8 cellular contexts compared by ENCODE assay signal in genomic region chr13:110409581-110409992, GRCh38.
DNase-seq lines count a peak whose midpoint lies in the region; ATAC-seq and TF ChIP-seq lines count a peak whose summit lies in the region.
"Had no signal": no experiment of that assay in that cellular context is flagged by ENCODE, and none has a peak within 500 bp of the region (broad histone marks: within the 10 kb centered on the region; RNA-seq: fewer than 3 reads in every experiment).

No MANE protein-coding gene starts in this region.

- H2BK120ac ChIP-seq in H9 (ENCODE audit: low read depth, low read length, poor library complexity, severe bottlenecking) = no peak overlapping the region

- H3K4me1 ChIP-seq in duodenal mucosa (ENCODE audit: control insufficient read depth in 1 of 2, insufficient read depth in 2 of 2, low read length in 2 of 2) (peaks cover 8 to 10% of the 10 kb centered on the region in 2 donors), mesodermal cell (ENCODE audit: control insufficient read depth, insufficient read depth, low read length, poor library complexity, severe bottlenecking) (peaks cover 85% of the 10 kb centered on the region), upper lobe of right lung (peaks cover 42% of the 10 kb centered on the region), BE2C (peaks cover 4% of the 10 kb centered on the region), H9 (ENCODE audit: insufficient read depth, low read length) (peaks cover 5% of the 10 kb centered on the region; the same call in 1 of the 2 replicates)

- H3K4me3 ChIP-seq in duodenal mucosa (ENCODE audit: low read depth in 1 of 2, low read length in 2 of 2) (no peak overlapping the region), mesodermal cell (ENCODE audit: extremely low read depth, insufficient read depth, low read length, poor library complexity, severe bottlenecking) (no peak overlapping the region), upper lobe of right lung (no peak overlapping the region), BE2C (ENCODE audit: low read depth, low read length) (no peak overlapping the region)

- H4K8ac ChIP-seq in H9 (replicated peaks; ENCODE audit: insufficient read length, low read depth, low read length) = no peak overlapping the region

- H2BK15ac ChIP-seq in H9 (ENCODE audit: low read depth, low read length) = no peak overlapping the region

- H2BK12ac ChIP-seq in H9 (ENCODE audit: insufficient read length, low read depth, low read length) = no peak overlapping the region

- no peak overlapping the region for H3K4me2 ChIP-seq in H9 (ENCODE audit: insufficient read depth, insufficient read length, low read length)

- H3K4ac ChIP-seq in H9 (ENCODE audit: low read depth, low read length) = no peak overlapping the region

- no peak overlapping the region for H3K27ac Mint-ChIP-seq in activated CD8-positive, alpha-beta T cell treated with anti-CD3 and anti-CD28 coated beads for 36 hours
- H3K27ac Mint-ChIP-seq in H9 = peak overlapping the region in 1 of 3 experiments; percentile 47; a peak in 1 of 7 replicates

- H3K4me1 Mint-ChIP-seq in activated CD8-positive, alpha-beta T cell treated with anti-CD3 and anti-CD28 coated beads for 36 hours (ENCODE audit: low read depth) = peaks cover 4% of the 10 kb centered on the region
- peaks cover 28 to 30% of the 10 kb centered on the region in 2 experiments for H3K4me1 Mint-ChIP-seq in H9

- POLR2A ChIA-PET in activated CD8-positive, alpha-beta T cell treated with anti-CD3 and anti-CD28 coated beads for 36 hours (lab: Charles Lee) = no interaction called here

- H3K79me1 ChIP-seq in H9 (ENCODE audit: insufficient read depth, low read depth, low read length, poor library complexity, severe bottlenecking) = no peaks in the 10 kb centered on the region

- H3K14ac ChIP-seq in H9 (ENCODE audit: insufficient read depth, low read length) = no peak overlapping the region

- no peaks in the 10 kb centered on the region for H3K79me2 ChIP-seq in H9 (ENCODE audit: insufficient read depth, low read length)

- H4K20me1 ChIP-seq in H9 (ENCODE audit: control insufficient read depth, insufficient read depth, insufficient read length) = no peaks in the 10 kb centered on the region

- H3K27ac ChIP-seq in duodenal mucosa (ENCODE audit: low read depth, low read length) (peak overlapping the region; percentile 53), mesodermal cell (ENCODE audit: low read depth, low read length, severe bottlenecking) (peak overlapping the region; percentile 92), upper lobe of right lung (peak overlapping the region; percentile 12), H9 (ENCODE audit: insufficient read length, low read depth, low read length) (no peak overlapping the region)

- no peaks in the 10 kb centered on the region for H3K36me3 ChIP-seq in duodenal mucosa (ENCODE audit: control insufficient read depth in 1 of 2, insufficient read depth in 2 of 2, low read length in 2 of 2)
- H3K36me3 ChIP-seq in mesodermal cell (ENCODE audit: control insufficient read depth, insufficient read depth, low read length) = peaks cover 44% of the 10 kb centered on the region
- H3K36me3 ChIP-seq in upper lobe of right lung = no peaks in the 10 kb centered on the region
- no peaks in the 10 kb centered on the region for H3K36me3 ChIP-seq in BE2C

- no peak overlapping the region for H2BK20ac ChIP-seq in H9 (ENCODE audit: low read depth, low read length, poor library complexity, severe bottlenecking)

- no peaks in the 10 kb centered on the region for H3K27me3 ChIP-seq in duodenal mucosa (ENCODE audit: control insufficient read depth in 1 of 2, insufficient read depth in 2 of 2, low read length in 2 of 2)
- no peaks in the 10 kb centered on the region for H3K27me3 ChIP-seq in upper lobe of right lung
- H3K27me3 ChIP-seq in BE2C = peaks cover 5% of the 10 kb centered on the region; the same call in 1 of the 2 replicates
- H3K27me3 ChIP-seq in H9 (ENCODE audit: insufficient read depth, low read length) = no peaks in the 10 kb centered on the region

- no peak overlapping the region for H3K18ac ChIP-seq in H9 (ENCODE audit: insufficient read length, low read depth, low read length)

- H3K9me3 ChIP-seq in duodenal mucosa (ENCODE audit: control insufficient read depth in 1 of 2, low read length in 2 of 2) = no peaks in the 10 kb centered on the region
- H3K9me3 ChIP-seq in mesodermal cell (ENCODE audit: control insufficient read depth, low read length) = no peaks in the 10 kb centered on the region
- no peaks in the 10 kb centered on the region for H3K9me3 ChIP-seq in upper lobe of right lung
- no peaks in the 10 kb centered on the region; the same call in 1 of the 2 replicates for H3K9me3 ChIP-seq in BE2C
- H3K9me3 ChIP-seq in H9 (ENCODE audit: control insufficient read depth, low read depth, low read length) = no peaks in the 10 kb centered on the region

- H3K4me3 Mint-ChIP-seq in activated CD8-positive, alpha-beta T cell treated with anti-CD3 and anti-CD28 coated beads for 36 hours = no peak overlapping the region
- no peak overlapping the region for H3K4me3 Mint-ChIP-seq in H9

- DNase-seq in RPMI7951 (ENCODE audit: low read depth) = peak; percentile 98
- DNase-seq in upper lobe of right lung = no peak
- no peak for DNase-seq in BE2C
- DNase-seq in activated CD8-positive, alpha-beta T cell treated with anti-CD3 and anti-CD28 coated beads for 36 hours = no peak
- no peak for DNase-seq in H9
- DNase-seq: NCI-H526 had no signal

- H3K36me3 Mint-ChIP-seq in activated CD8-positive, alpha-beta T cell treated with anti-CD3 and anti-CD28 coated beads for 36 hours (ENCODE audit: low read depth) = no peaks in the 10 kb centered on the region
- H3K36me3 Mint-ChIP-seq in H9 (ENCODE audit: insufficient read depth in 1 of 3, low read depth in 3 of 3) = peaks cover 4 to 14% (median 7%) of the 10 kb centered on the region in 3 experiments; a peak in 5 of 7 replicates

- no peak overlapping the region for H4K91ac ChIP-seq in H9 (ENCODE audit: insufficient read length, low read depth, low read length)

- H2BK5ac ChIP-seq in H9 (ENCODE audit: insufficient read length, low read length) = no peak overlapping the region

- 86 to 94% methylated on average over 10 to 12 of the region's 13 CpGs for WGBS in mesodermal cell (ENCODE audit: insufficient coverage in 2 of 2), 2 experiments
- WGBS in H9 (ENCODE audit: extremely low coverage, insufficient read length, low lambda C conversion rate) = no CpG with 5 or more reads among the region's 13 CpGs

- H4K5ac ChIP-seq in H9 (ENCODE audit: insufficient read length, low read depth, low read length) = no peak overlapping the region

- H3K23me2 ChIP-seq in H9 (ENCODE audit: insufficient read length, low read depth, low read length, poor library complexity, severe bottlenecking) = no peaks in the 10 kb centered on the region

- TF ChIP-seq CTCF in upper lobe of right lung (IDR thresholded peaks at IDR 0.05) (no peak), BE2C (IDR thresholded peaks at IDR 0.05; ENCODE audit: low read depth, low read length) (no peak), H9 (conservative IDR thresholded peaks at IDR 0.05) (no peak)
- TF ChIP-seq CTCF in activated CD8-positive, alpha-beta T cell treated with anti-CD3 and anti-CD28 coated beads for 36 hours (IDR thresholded peaks at IDR 0.05) = no peak

- no peak overlapping the region for H3T11ph ChIP-seq in H9 (ENCODE audit: low read length)

- CTCF ChIA-PET in activated CD8-positive, alpha-beta T cell treated with anti-CD3 and anti-CD28 coated beads for 36 hours (lab: Charles Lee) = interaction anchor here (0.7 to 3.2 kb wide), 3 partner anchors 9 to 188 kb away, joined by 3 to 40 read pairs (median 4); no protein-coding TSS in a partner anchor

- no peak overlapping the region for H3K9ac ChIP-seq in duodenal mucosa (ENCODE audit: low read depth in 1 of 2, low read length in 2 of 2)
- no peak overlapping the region for H3K9ac ChIP-seq in H9 (ENCODE audit: extremely low read depth, insufficient read length, low read length)

- H3K56ac ChIP-seq in H9 (ENCODE audit: insufficient read length, low read depth, low read length) = no peak overlapping the region

- ATAC-seq in upper lobe of right lung = no peak
- no peak for ATAC-seq in activated CD8-positive, alpha-beta T cell treated with anti-CD3 and anti-CD28 coated beads for 36 hours

- H3K9me3 Mint-ChIP-seq in activated CD8-positive, alpha-beta T cell treated with anti-CD3 and anti-CD28 coated beads for 36 hours = no peaks in the 10 kb centered on the region
- H3K9me3 Mint-ChIP-seq in H9 = no peaks in the 10 kb centered on the region; a peak in 1 of 5 replicates

- H3K27me3 Mint-ChIP-seq in activated CD8-positive, alpha-beta T cell treated with anti-CD3 and anti-CD28 coated beads for 36 hours = peaks cover 64% of the 10 kb centered on the region
- H3K27me3 Mint-ChIP-seq in H9 (ENCODE audit: low read depth) = no peaks in the 10 kb centered on the region

- no peak overlapping the region for H2AFZ ChIP-seq in H9 (ENCODE audit: low read length)

- no peak overlapping the region for H2AK5ac ChIP-seq in H9 (ENCODE audit: insufficient read length, low read length)

- H3K23ac ChIP-seq in H9 (ENCODE audit: insufficient read length, low read depth, low read length) = no peak overlapping the region

- intact Hi-C loops in upper lobe of right lung (cut with DNase I) = no loop called here
- intact Hi-C loops in activated CD8-positive, alpha-beta T cell treated with anti-CD3 and anti-CD28 coated beads for 36 hours (cut with micrococcal nuclease) = no loop called here
